8 cellular contexts compared by ENCODE assay signal in genomic region chr11:5808500-5809121, GRCh38. TPM values are rescaled to one million over a fixed set of nuclear protein-coding genes. Genes with fewer than 3 reads are reported as not detected.
A peak's percentile ranks its signal among the peaks of the same experiment; 100 is the strongest.
DNase-seq lines count a peak whose midpoint lies in the region; ATAC-seq, FAIRE-seq and TF ChIP-seq lines count a peak whose summit lies in the region.

TSS of gene OR52N2 (plus strand) at chr11:5808924. CDS start at chr11:5820336, 11,412 bp downstream.

- intact Hi-C loops in endothelial cell of umbilical vein (cut with micrococcal nuclease) = loop anchor here (1.0 to 2.0 kb wide), 9 partner anchors 124 to 1182 kb away; partner anchors contain the start of genes OR51D1 and TRIM5
- intact Hi-C loops in mucosa of descending colon (cut with DNase I, micrococcal nuclease) = loop anchor here (5.0 to 10.0 kb wide), 3 partner anchors 331 to 686 kb away; no protein-coding TSS in a partner anchor

- H3K4me3 ChIP-seq in endothelial cell of umbilical vein (replicated peaks in 1 of 3; ENCODE audit: insufficient read depth in 1 of 3, low read depth in 1 of 3, low read length in 3 of 3) (peak within 1 kb of the TSS; percentile 7 to 50 (median 22)), mucosa of descending colon (no peak within 1 kb of the TSS)

- dilution Hi-C loops in endothelial cell of umbilical vein (cut with MboI; ENCODE audit: extremely low pct_ligation_motif_present, low sequenced_read_pairs) = no loop called here

- DNase-seq in AML-193 (lab: John Stamatoyannopoulos, UW) (peak; percentile 75 to 83), NCI-H69 (lab: John Stamatoyannopoulos, UW) (peak; percentile 66), endothelial cell of umbilical vein (ENCODE audit: low read depth, low spot score) (peak; percentile 72), mucosa of descending colon (peak in 2 of 3 donors; percentile 62 to 87)
- peak; percentile 35 to 45 for DNase-seq in activated CD8-positive, alpha-beta memory T cell treated with anti-CD3 and anti-CD28 coated beads for 4 hours (ENCODE audit: low read depth in 2 of 2)
- DNase-seq in stimulated activated CD8-positive, alpha-beta memory T cell treated with anti-CD3 and anti-CD28 coated beads, Interleukin-2, amount 100 ng/mL, for 48 hours (ENCODE audit: low read depth in 2 of 2) = peak; percentile 39 to 53

- H3K79me2 ChIP-seq in endothelial cell of umbilical vein (ENCODE audit: control insufficient read depth, insufficient read depth, low read length) = no peaks in the 10 kb centered on the region

- CTCF ChIA-PET in endothelial cell of umbilical vein (lab: Charles Lee) = interaction anchor here (0.8 to 2.9 kb wide), 5 partner anchors 14 to 1172 kb away, joined by 3 to 38 read pairs (median 10); partner anchors contain the start of genes OR51D1 and TRIM5

- no peaks in the 10 kb centered on the region for H3K36me3 ChIP-seq in endothelial cell of umbilical vein (ENCODE audit: control insufficient read depth in 2 of 2, extremely low read depth in 1 of 2, insufficient read depth in 2 of 2, low read length in 2 of 2)
- H3K36me3 ChIP-seq in mucosa of descending colon (ENCODE audit: low read depth) = no peaks in the 10 kb centered on the region

- peaks cover 7% of the 10 kb centered on the region for H3K4me1 ChIP-seq in endothelial cell of umbilical vein (ENCODE audit: control insufficient read depth, extremely low read depth, insufficient read depth, low read length)
- no peaks in the 10 kb centered on the region for H3K4me1 ChIP-seq in mucosa of descending colon (ENCODE audit: low read depth)

- H3K9me3 ChIP-seq in endothelial cell of umbilical vein (replicated peaks; ENCODE audit: control insufficient read depth, insufficient read depth, low read length) (no peaks in the 10 kb centered on the region), mucosa of descending colon (no peaks in the 10 kb centered on the region)

- H3K9ac ChIP-seq in endothelial cell of umbilical vein (replicated peaks; ENCODE audit: extremely low read depth, insufficient read depth, low read length) = no peak within 1 kb of the TSS

- TF ChIP-seq CTCF in endothelial cell of umbilical vein (IDR thresholded peaks at IDR 0.05; ENCODE audit: extremely low read depth in 1 of 2, insufficient read depth in 1 of 2, low read depth in 1 of 2, low read length in 2 of 2) (peak; percentile 76 to 77), mucosa of descending colon (IDR thresholded peaks at IDR 0.05) (peak; percentile 62)

- POLR2A ChIA-PET in endothelial cell of umbilical vein (lab: Charles Lee) = no interaction called here

- ATAC-seq in GM18868 (IDR thresholded peaks at IDR 0.05; ENCODE audit: unreplicated experiment) (peak; percentile 95), HG03108 (IDR thresholded peaks at IDR 0.05; ENCODE audit: unreplicated experiment) (peak; percentile 89), mucosa of descending colon (peak; percentile 89)

- H2AFZ ChIP-seq in endothelial cell of umbilical vein (ENCODE audit: low read depth, low read length) = peak within 1 kb of the TSS; percentile 89

- H3K4me2 ChIP-seq in endothelial cell of umbilical vein (ENCODE audit: insufficient read depth, low read length) = peak within 1 kb of the TSS; percentile 63

- peaks cover 0 to 3% of the 10 kb centered on the region in 2 experiments for H3K27me3 ChIP-seq in endothelial cell of umbilical vein (ENCODE audit: control insufficient read depth in 2 of 2, insufficient read depth in 2 of 2, low read length in 2 of 2)

- H3K27ac ChIP-seq in endothelial cell of umbilical vein (ENCODE audit: insufficient read depth, low read depth, low read length) = no peak within 1 kb of the TSS

- BruUV-seq in endothelial cell of umbilical vein (replicated peaks; lab: Mats Ljungman, UMichigan) = no TSS peak

- TF ChIP-seq POLR2A in endothelial cell of umbilical vein (IDR thresholded peaks at IDR 0.05; ENCODE audit: low read depth, low read length) = no peak

- no peaks in the 10 kb centered on the region for H3K9me1 ChIP-seq in endothelial cell of umbilical vein (replicated peaks; ENCODE audit: control insufficient read depth, extremely low read depth, insufficient read depth, low read length)

- peak; percentile 80 for FAIRE-seq in endothelial cell of umbilical vein (lab: Jason Lieb, UNC)

- no peaks in the 10 kb centered on the region for H4K20me1 ChIP-seq in endothelial cell of umbilical vein (replicated peaks; ENCODE audit: control insufficient read depth, extremely low read depth, insufficient read depth, low read length)

TF ChIP-seq in endothelial cell of umbilical vein, 7 proteins besides CTCF, POLR2A, EP300 and RAD21:
- TF ChIP-seq FOS (IDR thresholded peaks at IDR 0.05; ENCODE audit: borderline replicate concordance, insufficient read depth, low read length) (no peak), MYC (IDR thresholded peaks at IDR 0.05; ENCODE audit: low read depth, low read length) (no peak), GATA2 (IDR thresholded peaks at IDR 0.05; ENCODE audit: insufficient read depth, insufficient read length, low read depth, low read length) (no peak), EZH2 (IDR thresholded peaks at IDR 0.05; ENCODE audit: borderline replicate concordance, low read depth, low read length, severe bottlenecking) (no peak), POLR2AphosphoS5 (IDR thresholded peaks at IDR 0.05; ENCODE audit: insufficient read depth, low read depth, low read length) (no peak), MAX (IDR thresholded peaks at IDR 0.05; ENCODE audit: insufficient read depth, insufficient read length) (no peak), JUN (IDR thresholded peaks at IDR 0.05; ENCODE audit: borderline replicate concordance, insufficient read depth, insufficient read length, low read depth) (no peak)
TF ChIP-seq in endothelial cell of umbilical vein: peak in this region for 0.

RNA-seq across cellular contexts. Expression of gene OR52N2, which starts in this region (rescaled TPM):
- total RNA-seq in endothelial cell of umbilical vein (not detected in 2 replicates), mucosa of descending colon (not detected)
- polyA plus RNA-seq in endothelial cell of umbilical vein = not detected in 2 replicates
- not detected in 2 replicates for polyA plus RNA-seq in endothelial cell of umbilical vein (2011; cell fraction: cytosol; rRNA removed)
- not detected in 2 replicates for polyA plus RNA-seq in endothelial cell of umbilical vein (2011; cell fraction: nucleus; rRNA removed)
- not detected in 2 replicates for polyA plus RNA-seq in endothelial cell of umbilical vein (2012)
- polyA minus RNA-seq in endothelial cell of umbilical vein = not detected in 2 replicates
- polyA minus RNA-seq in endothelial cell of umbilical vein (2011; cell fraction: cytosol; rRNA and poly(A)+ RNA removed) = not detected
- not detected in 2 replicates for polyA minus RNA-seq in endothelial cell of umbilical vein (2011; cell fraction: nucleus; rRNA and poly(A)+ RNA removed)

Comparison
In these comparisons a context has a peak if more than half of its experiments do, and no peak if none do; other contexts are left out.
1. Peak in DNase-seq, H3K4me3 ChIP-seq and H3K4me2 ChIP-seq in endothelial cell of umbilical vein; RNA of the gene not detected or under 1 TPM.
2. Peak in DNase-seq and ATAC-seq in mucosa of descending colon; RNA of the gene not detected or under 1 TPM.